ENCODE assay signal across 9 cellular contexts in genomic region chr3:152379415-152380042, GRCh38.
A peak's percentile ranks its signal among the peaks of the same experiment; 100 is the strongest.
DNase-seq lines count a peak whose midpoint lies in the region; ATAC-seq lines count a peak whose summit lies in the region.
"Had no signal": no experiment of that assay in that cellular context is flagged by ENCODE, and none has a peak within 500 bp of the region (broad histone marks: within the 10 kb centered on the region; RNA-seq: fewer than 3 reads in every experiment).

No MANE protein-coding gene starts in this region.

- H3K4me3 Mint-ChIP-seq in activated T-cell treated with anti-CD3 and anti-CD28 coated beads, Interleukin-2, amount 50 U/mL, for 72 hours, result peak overlapping the region in 1 of 2 donors; percentile 55
- peak overlapping the region; percentile 62 for H3K4me3 Mint-ChIP-seq in activated T-helper 17 cell treated with anti-CD3 and anti-CD28 coated beads, Interleukin-2, amount 50 U/mL, for 72 hours
- no peak overlapping the region for H3K4me3 Mint-ChIP-seq in memory B cell
- H3K4me3 Mint-ChIP-seq: T-helper 1 cell treated with Interleukin-12 subunit alpha and Interleukin-12 subunit beta and Interleukin-4 antibody, amounts not matched to agents 30 μg/mL and 1 μg/mL, for 36 hours had no signal

- no peak for ATAC-seq in activated T-cell treated with anti-CD3 and anti-CD28 coated beads, Interleukin-2, amount 50 U/mL, for 72 hours (replicated peaks in 1 of 2)
- ATAC-seq in activated T-helper 17 cell treated with anti-CD3 and anti-CD28 coated beads, Interleukin-2, amount 50 U/mL, for 72 hours (replicated peaks), result no peak
- ATAC-seq in memory B cell (ENCODE audit: low read depth), result no peak

- H3K36me3 Mint-ChIP-seq in activated T-cell treated with anti-CD3 and anti-CD28 coated beads, Interleukin-2, amount 50 U/mL, for 72 hours (ENCODE audit: insufficient read depth in 2 of 2), result peaks cover 2 to 6% of the 10 kb centered on the region in 2 donors
- peaks cover 78% of the 10 kb centered on the region for H3K36me3 Mint-ChIP-seq in activated T-helper 17 cell treated with anti-CD3 and anti-CD28 coated beads, Interleukin-2, amount 50 U/mL, for 72 hours (ENCODE audit: low read depth)
- H3K36me3 Mint-ChIP-seq in memory B cell, result peaks cover 6% of the 10 kb centered on the region

- intact Hi-C loops in head of caudate nucleus (cut with DNase I), result loop anchor here (5.0 kb wide), 1 partner anchor 77 kb away; no protein-coding TSS in a partner anchor

- H3K27me3 Mint-ChIP-seq in activated T-cell treated with anti-CD3 and anti-CD28 coated beads, Interleukin-2, amount 50 U/mL, for 72 hours (ENCODE audit: low read depth), result no peaks in the 10 kb centered on the region
- H3K27me3 Mint-ChIP-seq in activated T-helper 17 cell treated with anti-CD3 and anti-CD28 coated beads, Interleukin-2, amount 50 U/mL, for 72 hours, result no peaks in the 10 kb centered on the region
- H3K27me3 Mint-ChIP-seq in memory B cell, result no peaks in the 10 kb centered on the region

- peaks cover 79% of the 10 kb centered on the region for H3K4me1 Mint-ChIP-seq in activated T-cell treated with anti-CD3 and anti-CD28 coated beads, Interleukin-2, amount 50 U/mL, for 72 hours (ENCODE audit: low read depth)
- H3K4me1 Mint-ChIP-seq in activated T-helper 17 cell treated with anti-CD3 and anti-CD28 coated beads, Interleukin-2, amount 50 U/mL, for 72 hours, result peaks cover 41% of the 10 kb centered on the region
- H3K4me1 Mint-ChIP-seq in memory B cell, result peaks cover 34% of the 10 kb centered on the region

- DNase-seq in activated T-cell treated with anti-CD3 and anti-CD28 coated beads, Interleukin-2, amount 50 U/mL, for 72 hours, result no peak
- DNase-seq in activated T-cell treated with anti-CD3 and anti-CD28 coated beads, Interleukin-2, amount 50 U/mL, for 48 hours, result no peak
- DNase-seq in memory B cell (ENCODE audit: low spot score in 2 of 2) (no peak), superior temporal gyrus (ENCODE audit: extremely low spot score) (peak; percentile 66), NCI-H1105 (lab: John Stamatoyannopoulos, UW) (no peak), head of caudate nucleus (no peak)
- DNase-seq in activated effector memory CD4-positive, alpha-beta T cell treated with anti-CD3 and anti-CD28 coated beads, Interleukin-2, amount 50 U/mL, for 16 hours, result no peak

- H3K9me3 Mint-ChIP-seq in activated T-cell treated with anti-CD3 and anti-CD28 coated beads, Interleukin-2, amount 50 U/mL, for 72 hours, result no peaks in the 10 kb centered on the region
- no peaks in the 10 kb centered on the region for H3K9me3 Mint-ChIP-seq in activated T-helper 17 cell treated with anti-CD3 and anti-CD28 coated beads, Interleukin-2, amount 50 U/mL, for 72 hours
- H3K9me3 Mint-ChIP-seq in memory B cell, result no peaks in the 10 kb centered on the region
- H3K9me3 Mint-ChIP-seq: T-helper 1 cell treated with Interleukin-12 subunit alpha and Interleukin-12 subunit beta and Interleukin-4 antibody, amounts not matched to agents 30 μg/mL and 1 μg/mL, for 36 hours had no signal

- peak overlapping the region; percentile 76 for H3K27ac Mint-ChIP-seq in activated T-cell treated with anti-CD3 and anti-CD28 coated beads, Interleukin-2, amount 50 U/mL, for 72 hours
- peak overlapping the region; percentile 85 for H3K27ac Mint-ChIP-seq in activated T-helper 17 cell treated with anti-CD3 and anti-CD28 coated beads, Interleukin-2, amount 50 U/mL, for 72 hours
- H3K27ac Mint-ChIP-seq in memory B cell, result peak overlapping the region; percentile 52
- H3K27ac Mint-ChIP-seq: T-helper 1 cell treated with Interleukin-12 subunit alpha and Interleukin-12 subunit beta and Interleukin-4 antibody, amounts not matched to agents 30 μg/mL and 1 μg/mL, for 36 hours had no signal
